ENCODE assay signal across 8 cellular contexts in the genomic region with DNA sequence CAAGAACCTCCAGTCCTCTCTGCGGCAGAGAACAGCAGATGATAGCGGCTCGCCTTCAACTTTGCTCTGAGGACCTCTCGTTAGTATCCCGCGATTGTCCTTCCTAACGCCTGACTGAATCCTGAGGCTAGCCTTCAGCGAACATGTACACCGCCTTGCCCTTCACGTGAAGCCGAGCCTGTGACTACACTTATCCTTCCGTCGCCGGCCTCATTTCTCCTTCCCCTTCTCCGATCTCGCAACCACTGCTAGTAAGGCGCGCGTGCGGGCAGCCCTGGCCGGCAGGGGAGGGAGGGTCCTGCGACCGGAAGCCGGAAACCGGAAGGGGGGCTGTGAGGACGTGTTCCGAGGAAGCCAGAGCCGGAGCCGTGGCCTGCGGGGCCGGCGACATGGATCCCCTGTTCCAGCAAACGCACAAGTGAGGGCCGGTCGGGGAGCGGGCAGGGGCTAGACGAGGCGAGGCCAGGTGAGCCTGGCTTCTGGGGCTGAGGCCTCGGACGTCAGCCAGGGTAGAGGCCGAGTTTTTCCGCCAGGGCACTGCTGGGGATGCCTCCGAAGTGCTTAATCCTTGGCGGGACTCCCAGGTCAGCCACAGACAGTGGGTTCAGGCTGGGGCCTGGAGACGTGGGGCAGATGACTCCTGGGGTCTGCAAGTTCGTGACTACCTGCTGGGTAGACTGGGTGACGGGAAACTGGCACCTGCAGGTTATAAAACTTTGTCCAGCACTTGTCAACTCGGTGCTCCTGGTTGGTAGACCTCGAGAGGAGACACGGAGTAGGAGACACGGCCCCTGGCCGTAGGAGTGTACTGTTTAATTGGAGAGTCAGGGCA. TPM values are rescaled to one million over a fixed set of nuclear protein-coding genes. Genes with fewer than 3 reads are reported as not detected.
DNase-seq lines count a peak whose midpoint lies in the region; ATAC-seq and TF ChIP-seq lines count a peak whose summit lies in the region.

A gene (plus strand): TSS at position 357 of the 832 bp plus-strand sequence. CDS start 33 bp downstream, at position 390.

- peak; percentile 63 for DNase-seq in BJ (ENCODE audit: low read depth)
- DNase-seq in GM19240 (ENCODE audit: insufficient read length, low spot score): peak; percentile 92
- DNase-seq in NCI-H524 treated with DMSO at 0.1 percent for 48 hours (lab: John Stamatoyannopoulos, UW): peak; percentile 77
- peak; percentile 97 for DNase-seq in activated CD4-positive, alpha-beta T cell treated with anti-CD3 and anti-CD28 coated beads, Interleukin-2, amount 10 ng/mL, durations not matched to agents 24 days and 14 days
- peak; percentile 90 for DNase-seq in colonic mucosa
- peak; percentile 92 for DNase-seq in left lobe of liver (ENCODE audit: low spot score)
- DNase-seq in stimulated activated CD4-positive, alpha-beta T cell treated with anti-CD3 and anti-CD28 coated beads, Interleukin-2, amount 100 ng/mL, for 24 hours: peak; percentile 92 to 94

- H3K4me3 ChIP-seq in BJ (ENCODE audit: low read depth, low read length): peak within 1 kb of the TSS; percentile 90
- peak within 1 kb of the TSS; percentile 98 for H3K4me3 ChIP-seq in colonic mucosa

- TF ChIP-seq CTCF in BJ (IDR thresholded peaks at IDR 0.05; ENCODE audit: insufficient read depth, low read depth, low read length) (no peak), colonic mucosa (IDR thresholded peaks at IDR 0.05) (no peak)

- H3K36me3 ChIP-seq in BJ (ENCODE audit: control insufficient read depth, insufficient read depth, low read length): no peaks in the 10 kb centered on the region; the same call in 1 of the 2 replicates
- H3K36me3 ChIP-seq in colonic mucosa: no peaks in the 10 kb centered on the region

- POLR2A ChIA-PET in BJ (lab: Charles Lee): no interaction called here

- H3K9ac ChIP-seq in colonic mucosa (ENCODE audit: low read depth in 2 of 2, low read length in 2 of 2): peak within 1 kb of the TSS; percentile 78 to 93

- H3K27me3 Mint-ChIP-seq in activated CD4-positive, alpha-beta T cell treated with anti-CD3 and anti-CD28 coated beads, Interleukin-2, amount 10 ng/mL, durations not matched to agents 24 days and 14 days: peaks cover 2% of the 10 kb centered on the region

- ATAC-seq in HG03457 (IDR thresholded peaks at IDR 0.05; ENCODE audit: unreplicated experiment): peak; percentile 80
- peak; percentile 97 for ATAC-seq in left lobe of liver

- peaks cover 13% of the 10 kb centered on the region for H3K36me3 Mint-ChIP-seq in activated CD4-positive, alpha-beta T cell treated with anti-CD3 and anti-CD28 coated beads, Interleukin-2, amount 10 ng/mL, durations not matched to agents 24 days and 14 days (ENCODE audit: low read depth)

- H3K27ac Mint-ChIP-seq in activated CD4-positive, alpha-beta T cell treated with anti-CD3 and anti-CD28 coated beads, Interleukin-2, amount 10 ng/mL, durations not matched to agents 24 days and 14 days: peak within 1 kb of the TSS; percentile 100

- H3K27me3 ChIP-seq in BJ (ENCODE audit: control insufficient read depth, insufficient read depth, low read length) (no peaks in the 10 kb centered on the region), colonic mucosa (no peaks in the 10 kb centered on the region)

- peaks cover 8% of the 10 kb centered on the region for H3K4me1 ChIP-seq in colonic mucosa

- no peaks in the 10 kb centered on the region for H3K9me3 ChIP-seq in colonic mucosa

- H3K4me1 Mint-ChIP-seq in activated CD4-positive, alpha-beta T cell treated with anti-CD3 and anti-CD28 coated beads, Interleukin-2, amount 10 ng/mL, durations not matched to agents 24 days and 14 days: peaks cover 35% of the 10 kb centered on the region

- H3K9me3 Mint-ChIP-seq in activated CD4-positive, alpha-beta T cell treated with anti-CD3 and anti-CD28 coated beads, Interleukin-2, amount 10 ng/mL, durations not matched to agents 24 days and 14 days: no peaks in the 10 kb centered on the region

- peak within 1 kb of the TSS; percentile 90 for H3K27ac ChIP-seq in colonic mucosa

- H3K4me3 Mint-ChIP-seq in activated CD4-positive, alpha-beta T cell treated with anti-CD3 and anti-CD28 coated beads, Interleukin-2, amount 10 ng/mL, durations not matched to agents 24 days and 14 days: peak within 1 kb of the TSS; percentile 87

- intact Hi-C loops in activated CD4-positive, alpha-beta T cell treated with anti-CD3 and anti-CD28 coated beads, Interleukin-2, amount 10 ng/mL, durations not matched to agents 24 days and 14 days (cut with micrococcal nuclease): loop anchor here (5.0 kb wide), 1 partner anchor 731 kb away; a partner anchor contains a TSS
- intact Hi-C loops in colonic mucosa (cut with DNase I): no loop called here

- CTCF ChIA-PET in BJ (lab: Yijun Ruan, JAX): no interaction called here

RNA-seq across cellular contexts. Expression of the gene that starts here (rescaled TPM):
- 72.8 and 82.0 TPM in 2 replicates for polyA plus RNA-seq in BJ (2011; rRNA removed)
- 47.1 and 70.7 TPM in 2 replicates for polyA minus RNA-seq in BJ (2011; rRNA and poly(A)+ RNA removed)
- 57.9 and 62.2 TPM in 2 replicates for total RNA-seq in activated CD4-positive, alpha-beta T cell treated with anti-CD3 and anti-CD28 coated beads, Interleukin-2, amount 10 ng/mL, durations not matched to agents 24 days and 14 days
- total RNA-seq in colonic mucosa: 10 to 100 TPM; 36.5 to 39.4 TPM
- total RNA-seq in left lobe of liver: 28.1 TPM

Comparison
In these comparisons a context has a peak if more than half of its experiments do, and no peak if none do; other contexts are left out.
1. Peak in every context shown above with its lines: DNase-seq, ATAC-seq, H3K4me3 ChIP-seq and H3K27ac ChIP-seq.